12 cellular contexts compared by ENCODE assay signal in the genomic region with DNA sequence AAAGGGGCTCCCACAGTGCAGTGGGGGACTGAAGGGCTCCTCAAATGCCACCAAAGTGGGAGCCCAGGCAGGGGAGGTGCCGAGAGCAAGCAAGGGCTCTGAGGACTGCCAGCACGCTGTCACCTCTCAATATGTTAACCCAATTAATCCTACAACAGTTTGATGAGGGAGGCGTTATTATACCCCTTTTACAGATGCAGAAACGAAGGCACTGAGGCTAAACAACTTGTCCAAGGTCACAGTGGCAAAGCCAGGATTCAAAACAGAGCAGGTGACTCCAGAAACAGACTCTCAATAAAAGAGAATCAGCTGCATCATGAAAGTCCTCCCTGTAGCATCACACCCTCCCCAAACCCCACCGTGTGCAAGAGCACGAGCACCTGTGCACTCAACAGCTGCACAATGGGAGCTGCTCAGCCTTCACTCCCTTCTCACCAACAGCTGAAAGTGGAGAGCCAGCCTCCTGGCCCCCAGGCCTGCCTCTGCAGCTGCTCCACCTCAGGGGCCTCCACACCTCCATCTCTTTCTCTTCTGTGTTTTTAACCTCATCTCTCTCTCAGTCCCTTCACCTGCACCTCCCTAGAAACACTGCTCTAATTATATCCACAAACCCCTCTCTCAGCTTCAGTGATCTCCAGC. TPM values are rescaled to one million over a fixed set of nuclear protein-coding genes. Genes with fewer than 3 reads are reported as not detected.
DNase-seq lines count a peak whose midpoint lies in the region; ATAC-seq and TF ChIP-seq lines count a peak whose summit lies in the region.
"Had no signal": no experiment of that assay in that cellular context is flagged by ENCODE, and none has a peak within 500 bp of the region (broad histone marks: within the 10 kb centered on the region; RNA-seq: fewer than 3 reads in every experiment).

No MANE protein-coding gene starts in this region.

- H3K36me3 ChIP-seq in OCI-LY3 (replicated peaks; ENCODE audit: low read depth, low read length) (peaks cover 12% of the 10 kb centered on the region), ascending aorta (peaks cover 0 to 16% of the 10 kb centered on the region in 2 donors)

- H3K4me1 ChIP-seq in OCI-LY3 (ENCODE audit: low read length) (peaks cover 24% of the 10 kb centered on the region), ascending aorta (peaks cover 0 to 9% of the 10 kb centered on the region in 2 donors)

- H3K4me3 ChIP-seq in OCI-LY3 (ENCODE audit: low read length) (no peak overlapping the region), dorsolateral prefrontal cortex (peak overlapping the region in 3 of 59 donors; percentile 8 to 37 (median 14)), ascending aorta (no peak overlapping the region)

- H3K4me3 Mint-ChIP-seq in activated naive CD4-positive, alpha-beta T cell treated with anti-CD3 and anti-CD28 coated beads, Interleukin-2, amount 10 ng/mL, durations not matched to agents 7 days and 5 days, result no peak overlapping the region

- ATAC-seq in activated naive CD4-positive, alpha-beta T cell treated with anti-CD3 and anti-CD28 coated beads, Interleukin-2, amount 50 U/mL, for 72 hours, result no peak

- H3K27ac ChIP-seq in OCI-LY3 (ENCODE audit: low read length) (no peak overlapping the region), dorsolateral prefrontal cortex (peak overlapping the region in 40 of 59 donors; percentile 1 to 100 (median 64)), substantia nigra (ENCODE audit: low read depth, low read length, poor library complexity, severe bottlenecking) (peak overlapping the region; percentile 30), ascending aorta (no peak overlapping the region)

- TF ChIP-seq CTCF in OCI-LY3 (IDR thresholded peaks at IDR 0.05; ENCODE audit: low read depth, low read length), result no peak
- TF ChIP-seq CTCF in dorsolateral prefrontal cortex (IDR thresholded peaks at IDR 0.05 in 54 of 56, conservative IDR thresholded peaks at IDR 0.05 in 2 of 56; ENCODE audit: low read depth in 1 of 56, partially characterized antibody in 56 of 56), result no peak
- TF ChIP-seq CTCF in ascending aorta (IDR thresholded peaks at IDR 0.05), result no peak

- H3K9me3 ChIP-seq in OCI-LY3 (ENCODE audit: insufficient read depth, low read length), result no peaks in the 10 kb centered on the region
- no peaks in the 10 kb centered on the region for H3K9me3 ChIP-seq in ascending aorta

- H3K36me3 Mint-ChIP-seq in activated naive CD4-positive, alpha-beta T cell treated with anti-CD3 and anti-CD28 coated beads, Interleukin-2, amount 50 U/mL, for 72 hours, result peaks cover 0 to 10% of the 10 kb centered on the region in 2 donors
- H3K36me3 Mint-ChIP-seq in activated naive CD4-positive, alpha-beta T cell treated with anti-CD3 and anti-CD28 coated beads, Interleukin-2, amount 10 ng/mL, durations not matched to agents 7 days and 5 days, result peaks cover 52% of the 10 kb centered on the region

- DNase-seq in activated naive CD4-positive, alpha-beta T cell treated with anti-CD3 and anti-CD28 coated beads, Interleukin-2, amount 50 U/mL, for 72 hours (ENCODE audit: low spot score in 2 of 2), result no peak
- DNase-seq in activated naive CD4-positive, alpha-beta T cell treated with anti-CD3 and anti-CD28 coated beads, Interleukin-2, amount 10 ng/mL, durations not matched to agents 7 days and 5 days, result no peak
- DNase-seq in dorsolateral prefrontal cortex (no peak), substantia nigra (lab: John Stamatoyannopoulos, UW) (no peak), NCI-H187 treated with DMSO at 0.1 percent for 48 hours (lab: John Stamatoyannopoulos, UW) (no peak), HuH-7.5 (ENCODE audit: low spot score) (no peak), ascending aorta (ENCODE audit: low spot score in 2 of 2) (no peak)
- DNase-seq: activated CD4-positive, alpha-beta T cell treated with anti-CD3 and anti-CD28 coated beads, Interleukin-2, amount 50 U/mL, for 1 hour; DMS 273 treated with DMSO at 0.1 percent for 48 hours; MM.1S; trophoblast cell had no signal

- no peak overlapping the region for H3K9ac ChIP-seq in OCI-LY3 (ENCODE audit: low read length)

- H3K4me2 ChIP-seq in OCI-LY3 (ENCODE audit: low read length), result peak overlapping the region; percentile 52

- H3K4me1 Mint-ChIP-seq in activated naive CD4-positive, alpha-beta T cell treated with anti-CD3 and anti-CD28 coated beads, Interleukin-2, amount 10 ng/mL, durations not matched to agents 7 days and 5 days, result peaks cover 60% of the 10 kb centered on the region

- H3K27me3 Mint-ChIP-seq in activated naive CD4-positive, alpha-beta T cell treated with anti-CD3 and anti-CD28 coated beads, Interleukin-2, amount 10 ng/mL, durations not matched to agents 7 days and 5 days, result no peaks in the 10 kb centered on the region

- no peaks in the 10 kb centered on the region for H3K9me3 Mint-ChIP-seq in activated naive CD4-positive, alpha-beta T cell treated with anti-CD3 and anti-CD28 coated beads, Interleukin-2, amount 50 U/mL, for 72 hours
- no peaks in the 10 kb centered on the region for H3K9me3 Mint-ChIP-seq in activated naive CD4-positive, alpha-beta T cell treated with anti-CD3 and anti-CD28 coated beads, Interleukin-2, amount 10 ng/mL, durations not matched to agents 7 days and 5 days

- intact Hi-C loops in dorsolateral prefrontal cortex (cut with DNase I), result no loop called here
- intact Hi-C loops in ascending aorta (cut with DNase I), result no loop called here

- CTCF ChIA-PET in activated naive CD4-positive, alpha-beta T cell treated with anti-CD3 and anti-CD28 coated beads, Interleukin-2, amount 10 ng/mL, durations not matched to agents 7 days and 5 days (lab: Charles Lee), result no interaction called here

- H2AFZ ChIP-seq in OCI-LY3 (ENCODE audit: low read depth, low read length), result no peak overlapping the region

- H3K27me3 ChIP-seq in OCI-LY3 (ENCODE audit: low read depth, low read length) (no peaks in the 10 kb centered on the region), dorsolateral prefrontal cortex (no peaks in the 10 kb centered on the region), ascending aorta (no peaks in the 10 kb centered on the region)

- peaks cover 26% of the 10 kb centered on the region for H4K20me1 ChIP-seq in OCI-LY3 (ENCODE audit: insufficient read depth, low read length)

- H3K27ac Mint-ChIP-seq in activated naive CD4-positive, alpha-beta T cell treated with anti-CD3 and anti-CD28 coated beads, Interleukin-2, amount 50 U/mL, for 72 hours, result peak overlapping the region; percentile 1 to 87
- H3K27ac Mint-ChIP-seq in activated naive CD4-positive, alpha-beta T cell treated with anti-CD3 and anti-CD28 coated beads, Interleukin-2, amount 10 ng/mL, durations not matched to agents 7 days and 5 days, result no peak overlapping the region

- H3K79me2 ChIP-seq in OCI-LY3 (ENCODE audit: low read length), result peaks cover 11% of the 10 kb centered on the region; the same call in 1 of the 2 replicates

RNA-seq across cellular contexts. Expression of a gene that starts 8.1 kb away (rescaled TPM):
- 10 to 100 TPM; 28.1 to 39.7 TPM for total RNA-seq in activated naive CD4-positive, alpha-beta T cell treated with anti-CD3 and anti-CD28 coated beads, Interleukin-2, amount 50 U/mL, for 72 hours
- total RNA-seq in dorsolateral prefrontal cortex, result 100 to 1,000 TPM in 58 of 120 experiments, 10 to 100 TPM in 62; 45.2 to 321 (median 99.6) TPM
- total RNA-seq in ascending aorta, result 21.6 TPM

Comparison
In these comparisons a context has a peak if more than half of its experiments do, and no peak if none do; other contexts are left out.
1. H3K27ac ChIP-seq: peak in dorsolateral prefrontal cortex (40 of 59) and substantia nigra (single experiment); none in OCI-LY3 (single experiment) and ascending aorta (0 of 2).